ENCODE assay signal across 18 cellular contexts in genomic region chr6:121506761-121507754, GRCh38.
DNase-seq lines count a peak whose midpoint lies in the region; ATAC-seq and TF ChIP-seq lines count a peak whose summit lies in the region.
"Had no signal": no experiment of that assay in that cellular context is flagged by ENCODE, and none has a peak within 500 bp of the region (broad histone marks: within the 10 kb centered on the region; RNA-seq: fewer than 3 reads in every experiment).

No MANE protein-coding gene starts in this region.

- ATAC-seq in GM18511 (IDR thresholded peaks at IDR 0.05; ENCODE audit: unreplicated experiment) (no peak), GM19324 (IDR thresholded peaks at IDR 0.05; ENCODE audit: low FRiP score, unreplicated experiment) (no peak)
- ATAC-seq: activated T-cell treated with anti-CD3 and anti-CD28 coated beads, Interleukin-2, amount 50 U/mL, for 72 hours; stimulated activated naive CD8-positive, alpha-beta T cell treated with anti-CD3 and anti-CD28 coated beads, Interleukin-15, amount 100 ng/mL, for 72 hours had no signal

- H3K27me3 ChIP-seq in cardiac muscle cell (no peaks in the 10 kb centered on the region), brain microvascular endothelial cell (replicated peaks) (no peaks in the 10 kb centered on the region)
- H3K27me3 ChIP-seq: neural progenitor cell had no signal

- TF ChIP-seq CTCF in cardiac muscle cell (IDR thresholded peaks at IDR 0.05; ENCODE audit: low read depth, low read length), result no peak
- TF ChIP-seq CTCF in brain microvascular endothelial cell (IDR thresholded peaks at IDR 0.05; ENCODE audit: low read depth, low read length, missing control alignments), result no peak

- H3K9me3 ChIP-seq in cardiac muscle cell (ENCODE audit: low read depth), result no peaks in the 10 kb centered on the region

- intact Hi-C loops in cardiac septum (cut with DNase I), result no loop called here

- H3K27ac ChIP-seq in cardiac muscle cell, result no peak overlapping the region
- peak overlapping the region; percentile 53 for H3K27ac ChIP-seq in brain microvascular endothelial cell
- no peak overlapping the region for H3K27ac ChIP-seq in caudate nucleus (ENCODE audit: low read depth, low read length)
- H3K27ac ChIP-seq: neural progenitor cell had no signal

- H3K4me3 ChIP-seq in cardiac muscle cell (no peak overlapping the region), brain microvascular endothelial cell (ENCODE audit: low read depth, low read length) (no peak overlapping the region)
- H3K4me3 ChIP-seq: neural progenitor cell, skin epidermis had no signal

- in situ Hi-C loops in brain microvascular endothelial cell (cut with HindIII; ENCODE audit: low pct_ligation_motif_present, low sequenced_read_pairs), result no loop called here

- peaks cover 8% of the 10 kb centered on the region for H3K4me1 ChIP-seq in cardiac muscle cell (ENCODE audit: low read depth)
- H3K4me1 ChIP-seq: neural progenitor cell had no signal

- DNase-seq in cardiac muscle cell (ENCODE audit: low read depth in 1 of 2, low spot score in 1 of 2) (peak; percentile 3 to 72), cardiac septum (ENCODE audit: low spot score) (no peak), brain microvascular endothelial cell (peak; percentile 68), iris pigment epithelial cell (ENCODE audit: low read depth) (peak; percentile 93), caudate nucleus (lab: John Stamatoyannopoulos, UW) (no peak)
- no peak for DNase-seq in activated CD4-positive, CD25-positive, alpha-beta regulatory T cell (lab: John Stamatoyannopoulos, UW)
- DNase-seq: activated CD4-positive, alpha-beta T cell treated with anti-CD3 and anti-CD28 coated beads, Interleukin-2, amount 50 U/mL, for 1 hour; activated T-cell treated with anti-CD3 and anti-CD28 coated beads, Interleukin-2, amount 50 U/mL, for 72 hours; aorta; hippocampal formation; MV-4-11; SHP77; stimulated activated naive CD8-positive, alpha-beta T cell treated with anti-CD3 and anti-CD28 coated beads, Interleukin-15, amount 100 ng/mL, for 72 hours; T1000 had no signal

- H3K36me3 ChIP-seq in cardiac muscle cell, result no peaks in the 10 kb centered on the region
- H3K36me3 ChIP-seq in brain microvascular endothelial cell (replicated peaks), result no peaks in the 10 kb centered on the region
- H3K36me3 ChIP-seq: neural progenitor cell had no signal

Comparison
In these comparisons a context has a peak if more than half of its experiments do, and no peak if none do; other contexts are left out.
1. DNase-seq: peak in cardiac muscle cell (2 of 2), brain microvascular endothelial cell (single experiment) and iris pigment epithelial cell (single experiment); none in cardiac septum (single experiment), caudate nucleus (0 of 61) and activated CD4-positive, CD25-positive, alpha-beta regulatory T cell (0 of 4).